ENCODE assay signal across 9 cellular contexts in genomic region chr6:96521625-96522468, GRCh38. TPM values are rescaled to one million over a fixed set of nuclear protein-coding genes. Genes with fewer than 3 reads are reported as not detected.
DNase-seq lines count a peak whose midpoint lies in the region; ATAC-seq, FAIRE-seq and TF ChIP-seq lines count a peak whose summit lies in the region.
"Had no signal": no experiment of that assay in that cellular context is flagged by ENCODE, and none has a peak within 500 bp of the region (broad histone marks: within the 10 kb centered on the region; RNA-seq: fewer than 3 reads in every experiment).

Gene UFL1, plus strand, starts transcription at chr6:96521806. Its CDS starts 68 bp downstream, at chr6:96521874.

- H3K4me3 ChIP-seq in AG10803 (ENCODE audit: low read length) (peak within 1 kb of the TSS; percentile 83), kidney (ENCODE audit: low read length in 2 of 2) (peak within 1 kb of the TSS; percentile 97 to 98)

- TF ChIP-seq CTCF in AG10803 (conservative IDR thresholded peaks at IDR 0.05; ENCODE audit: low read length) (0 out of 2 replicates have a peak, but pooled peaks have one; percentile 10), chondrocyte (IDR thresholded peaks at IDR 0.05) (peak; percentile 39), kidney (IDR thresholded peaks at IDR 0.05; ENCODE audit: borderline replicate concordance, extremely low read depth, insufficient read depth) (peak; percentile 1)

- H3K27ac ChIP-seq in kidney (ENCODE audit: low read depth in 2 of 2, low read length in 2 of 2) = peak within 1 kb of the TSS; percentile 93 to 98

- H3K4me3 Mint-ChIP-seq in chondrocyte (ENCODE audit: unreplicated experiment) = peak within 1 kb of the TSS; percentile 100

- intact Hi-C loops in kidney (cut with DNase I) = no loop called here

- DNase-seq in AG10803 (ENCODE audit: low read depth) (peak; percentile 91), NCI-H460 (ENCODE audit: extremely low read depth, low read depth) (peak; percentile 84), chondrocyte (ENCODE audit: low spot score) (peak; percentile 98), kidney (peak; percentile 98)
- DNase-seq in activated CD4-positive, alpha-beta T cell treated with anti-CD3 and anti-CD28 coated beads for 1 hour = peak; percentile 87
- DNase-seq in stimulated activated CD4-positive, alpha-beta T cell treated with anti-CD3 and anti-CD28 coated beads, Interleukin-15, amount 100 ng/mL, for 24 hours = peak; percentile 95

- peaks cover 23% of the 10 kb centered on the region for H3K4me1 Mint-ChIP-seq in chondrocyte (ENCODE audit: low read depth)

- no peaks in the 10 kb centered on the region for H3K9me3 Mint-ChIP-seq in chondrocyte (ENCODE audit: low read depth)

- H3K27ac Mint-ChIP-seq in chondrocyte (ENCODE audit: unreplicated experiment) = peak within 1 kb of the TSS; percentile 99

- no peak for FAIRE-seq in kidney (lab: Jason Lieb, UNC)
- FAIRE-seq: TTC549 had no signal

- peaks cover 6% of the 10 kb centered on the region for H3K36me3 Mint-ChIP-seq in chondrocyte (ENCODE audit: low read depth)

- peak within 1 kb of the TSS; percentile 86 to 100 for H3K9ac ChIP-seq in kidney (ENCODE audit: low read length in 2 of 2)

- H3K9me3 ChIP-seq in kidney (ENCODE audit: control insufficient read depth in 1 of 2, low read length in 2 of 2) = no peaks in the 10 kb centered on the region

- no peaks in the 10 kb centered on the region for H3K36me3 ChIP-seq in kidney (ENCODE audit: control insufficient read depth in 1 of 2, insufficient read depth in 2 of 2, low read length in 2 of 2)

- peaks cover 2 to 12% of the 10 kb centered on the region in 2 donors for H3K4me1 ChIP-seq in kidney (ENCODE audit: control insufficient read depth in 1 of 2, insufficient read depth in 1 of 2, low read depth in 1 of 2, low read length in 2 of 2)

- H3K27me3 Mint-ChIP-seq in chondrocyte (ENCODE audit: low read depth) = no peaks in the 10 kb centered on the region

- peak; percentile 95 for ATAC-seq in GM19043 (IDR thresholded peaks at IDR 0.05; ENCODE audit: low read depth, unreplicated experiment)
- peak; percentile 94 for ATAC-seq in HG03378 (IDR thresholded peaks at IDR 0.05; ENCODE audit: unreplicated experiment)

RNA-seq across cellular contexts. Expression of gene UFL1, which starts in this region (rescaled TPM):
- 24.8 and 33.1 TPM in 2 replicates for total RNA-seq in NCI-H460 (2014; rRNA removed; shearing (Covaris generic))
- 31.8 and 43.4 TPM in 2 replicates for polyA plus RNA-seq in NCI-H460 (2014; cell fraction: nucleus; rRNA removed)
- 24.5 to 28.2 TPM (median 25.3 TPM) in 3 replicates for total RNA-seq in chondrocyte
- 27.5 TPM for total RNA-seq in kidney
- 8.0 TPM for polyA plus RNA-seq in kidney (ENCODE audit: insufficient read depth, low read depth, low replicate concordance)

Comparison
In these comparisons a context has a peak if more than half of its experiments do, and no peak if none do; other contexts are left out.
1. Peak in every context shown above with its lines: DNase-seq, ATAC-seq, H3K4me3 ChIP-seq and H3K27ac ChIP-seq.